25 cellular contexts compared by ENCODE assay signal in the genomic region with DNA sequence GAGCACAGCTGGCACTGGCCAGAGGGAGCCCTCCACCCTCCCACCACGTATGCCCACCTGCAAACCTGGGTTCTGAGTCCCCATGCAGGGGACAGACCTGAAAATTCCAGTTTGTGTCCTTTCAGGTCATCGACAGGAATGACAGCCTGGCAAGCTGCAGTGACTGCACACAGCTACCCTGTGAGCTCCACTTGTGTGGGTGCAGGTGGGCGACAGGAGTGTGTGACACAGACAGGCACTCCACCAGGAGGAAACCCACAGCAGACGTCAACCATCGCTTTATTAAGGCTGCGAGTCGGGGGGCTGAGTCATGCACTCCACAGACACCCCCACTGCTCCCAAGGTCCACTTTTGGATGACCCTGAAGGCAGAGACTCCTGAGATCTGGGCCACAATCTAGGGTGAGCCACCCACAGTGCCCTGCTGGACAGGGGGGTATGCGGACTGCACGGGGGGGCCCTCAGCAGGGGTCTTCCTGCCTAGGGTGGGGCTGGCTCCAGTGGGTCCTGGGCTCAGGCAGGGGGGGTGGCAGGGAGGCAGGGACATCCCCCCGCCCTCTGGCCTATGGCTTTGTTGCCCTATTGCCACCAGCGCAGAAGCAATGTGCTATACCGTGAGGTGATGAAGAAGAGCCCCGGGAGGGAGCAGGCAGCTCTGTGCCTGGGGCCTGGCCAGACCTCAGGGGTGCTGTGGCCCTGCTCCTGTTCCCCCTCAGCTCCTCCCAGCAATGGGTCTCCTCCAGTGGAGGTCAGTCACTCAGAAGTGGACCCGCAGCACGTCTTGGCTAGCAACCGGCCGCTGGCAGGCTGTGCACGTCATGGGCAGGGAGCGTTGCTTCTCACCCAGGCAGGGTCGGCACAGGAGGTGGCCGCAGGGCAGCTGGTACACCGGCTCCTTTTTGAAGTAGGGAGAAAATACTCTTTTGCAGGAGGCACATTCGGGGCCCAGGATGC. TPM values are rescaled to one million over a fixed set of nuclear protein-coding genes. Genes with fewer than 3 reads are reported as not detected.
"Had no signal": no experiment of that assay in that cellular context is flagged by ENCODE, and none has a peak within 500 bp of the region (broad histone marks: within the 10 kb centered on the region; RNA-seq: fewer than 3 reads in every experiment).

No MANE protein-coding gene starts in this region.

- H3K27ac ChIP-seq: adrenal gland, breast epithelium, epithelial cell of prostate, heart right ventricle, parathyroid adenoma, upper lobe of left lung had no signal

- H3K4me1 ChIP-seq: breast epithelium, parathyroid adenoma, upper lobe of left lung had no signal

- H3K27ac Mint-ChIP-seq: activated CD8-positive, alpha-beta T cell treated with anti-CD3 and anti-CD28 coated beads, Interleukin-2, amount 10 ng/mL, durations not matched to agents 7 days and 5 days; activated naive CD8-positive, alpha-beta T cell; activated T-helper 2 cell treated with anti-CD3 and anti-CD28 coated beads, Interferon-gamma antibody, Interleukin-2, Interleukin-4, amounts not matched to agents 10 μg/mL and 5 μg/mL and 100 μg/mL, durations not matched to agents 14 hours and 24 hours and 36 hours; mesothelial cell of epicardium; naive thymus-derived CD8-positive, alpha-beta T cell; stimulated activated naive B cell treated with anti-CD40 and anti-IgM and Interleukin-4, amounts not matched to agents 10 μg/mL and 1 μg/mL and 100 μg/mL, for 72 hours had no signal

- H3K4me3 Mint-ChIP-seq: activated CD8-positive, alpha-beta T cell treated with anti-CD3 and anti-CD28 coated beads, Interleukin-2, amount 10 ng/mL, durations not matched to agents 7 days and 5 days; activated naive CD8-positive, alpha-beta T cell; mesothelial cell of epicardium; naive thymus-derived CD8-positive, alpha-beta T cell; stimulated activated naive B cell treated with anti-CD40 and anti-IgM and Interleukin-4, amounts not matched to agents 10 μg/mL and 1 μg/mL and 100 μg/mL, for 72 hours had no signal

- DNase-seq: activated CD4-positive, alpha-beta T cell treated with anti-CD3 and anti-CD28 coated beads for 1 hour; activated CD4-positive, alpha-beta T cell treated with anti-CD3 and anti-CD28 coated beads, Interleukin-2, amount 50 U/mL, for 1 hour; activated CD8-positive, alpha-beta T cell treated with anti-CD3 and anti-CD28 coated beads, Interleukin-2, amount 10 ng/mL, durations not matched to agents 7 days and 5 days; activated naive CD4-positive, alpha-beta T cell; cerebellar nuclear complex; cortex of kidney; heart right ventricle; naive thymus-derived CD8-positive, alpha-beta T cell; stimulated activated CD4-positive, alpha-beta T cell treated with anti-CD3 and anti-CD28 coated beads, Interleukin-2, amount 100 ng/mL, for 48 hours; stimulated activated CD8-positive, alpha-beta memory T cell treated with anti-CD3 and anti-CD28 coated beads, Interleukin-4, amount 100 ng/mL, for 48 hours; stimulated activated naive B cell treated with anti-CD40 and anti-IgM and Interleukin-4, amounts not matched to agents 10 μg/mL and 1 μg/mL and 100 μg/mL, for 72 hours; T-helper 1 cell had no signal

- ATAC-seq: activated CD8-positive, alpha-beta T cell treated with anti-CD3 and anti-CD28 coated beads, Interleukin-2, amount 10 ng/mL, durations not matched to agents 7 days and 5 days; left lobe of liver; naive thymus-derived CD8-positive, alpha-beta T cell; stimulated activated naive B cell treated with anti-CD40 and anti-IgM and Interleukin-4, amounts not matched to agents 10 μg/mL and 1 μg/mL and 100 μg/mL, for 72 hours had no signal

- H3K27me3 Mint-ChIP-seq: activated naive CD8-positive, alpha-beta T cell; naive thymus-derived CD8-positive, alpha-beta T cell; stimulated activated naive B cell treated with anti-CD40 and anti-IgM and Interleukin-4, amounts not matched to agents 10 μg/mL and 1 μg/mL and 100 μg/mL, for 72 hours had no signal

- H3K4me3 ChIP-seq: adrenal gland, breast epithelium, heart right ventricle, lung, upper lobe of left lung had no signal

- H3K27me3 ChIP-seq: adrenal gland, breast epithelium, heart right ventricle, upper lobe of left lung had no signal

- H3K9me3 ChIP-seq: adrenal gland, breast epithelium, heart right ventricle, upper lobe of left lung had no signal

- H3K9me3 Mint-ChIP-seq: activated T-helper 2 cell treated with anti-CD3 and anti-CD28 coated beads, Interferon-gamma antibody, Interleukin-2, Interleukin-4, amounts not matched to agents 10 μg/mL and 5 μg/mL and 100 μg/mL, durations not matched to agents 14 hours and 24 hours and 36 hours; mesothelial cell of epicardium; naive thymus-derived CD8-positive, alpha-beta T cell; stimulated activated naive B cell treated with anti-CD40 and anti-IgM and Interleukin-4, amounts not matched to agents 10 μg/mL and 1 μg/mL and 100 μg/mL, for 72 hours had no signal

- H3K4me1 Mint-ChIP-seq: mesothelial cell of epicardium had no signal

- H3K36me3 ChIP-seq: breast epithelium had no signal

RNA-seq across cellular contexts. Expression of gene AVP, which starts 25.1 kb away (rescaled TPM):
- total RNA-seq: activated CD8-positive, alpha-beta T cell treated with anti-CD3 and anti-CD28 coated beads, Interleukin-2, amount 10 ng/mL, durations not matched to agents 7 days and 5 days; activated T-helper 2 cell treated with anti-CD3 and anti-CD28 coated beads, Interferon-gamma antibody, Interleukin-2, Interleukin-4, amounts not matched to agents 10 μg/mL and 5 μg/mL and 100 μg/mL, durations not matched to agents 14 hours and 24 hours and 36 hours; breast epithelium; fibroblast of villous mesenchyme; heart right ventricle; left lobe of liver; lung; mesothelial cell of epicardium; naive thymus-derived CD8-positive, alpha-beta T cell; renal cortical epithelial cell; upper lobe of left lung had no signal
- polyA plus RNA-seq: heart right ventricle; keratinocyte; lung; naive thymus-derived CD8-positive, alpha-beta T cell had no signal

RNA-seq across cellular contexts. Expression of gene OXT, which starts 38.2 kb away (rescaled TPM):
- total RNA-seq: activated CD8-positive, alpha-beta T cell treated with anti-CD3 and anti-CD28 coated beads, Interleukin-2, amount 10 ng/mL, durations not matched to agents 7 days and 5 days; activated T-helper 2 cell treated with anti-CD3 and anti-CD28 coated beads, Interferon-gamma antibody, Interleukin-2, Interleukin-4, amounts not matched to agents 10 μg/mL and 5 μg/mL and 100 μg/mL, durations not matched to agents 14 hours and 24 hours and 36 hours; fibroblast of villous mesenchyme; lung; mesothelial cell of epicardium; renal cortical epithelial cell had no signal
- polyA plus RNA-seq: keratinocyte, lung had no signal
